1 cellular context compared by ENCODE assay signal in the genomic region with DNA sequence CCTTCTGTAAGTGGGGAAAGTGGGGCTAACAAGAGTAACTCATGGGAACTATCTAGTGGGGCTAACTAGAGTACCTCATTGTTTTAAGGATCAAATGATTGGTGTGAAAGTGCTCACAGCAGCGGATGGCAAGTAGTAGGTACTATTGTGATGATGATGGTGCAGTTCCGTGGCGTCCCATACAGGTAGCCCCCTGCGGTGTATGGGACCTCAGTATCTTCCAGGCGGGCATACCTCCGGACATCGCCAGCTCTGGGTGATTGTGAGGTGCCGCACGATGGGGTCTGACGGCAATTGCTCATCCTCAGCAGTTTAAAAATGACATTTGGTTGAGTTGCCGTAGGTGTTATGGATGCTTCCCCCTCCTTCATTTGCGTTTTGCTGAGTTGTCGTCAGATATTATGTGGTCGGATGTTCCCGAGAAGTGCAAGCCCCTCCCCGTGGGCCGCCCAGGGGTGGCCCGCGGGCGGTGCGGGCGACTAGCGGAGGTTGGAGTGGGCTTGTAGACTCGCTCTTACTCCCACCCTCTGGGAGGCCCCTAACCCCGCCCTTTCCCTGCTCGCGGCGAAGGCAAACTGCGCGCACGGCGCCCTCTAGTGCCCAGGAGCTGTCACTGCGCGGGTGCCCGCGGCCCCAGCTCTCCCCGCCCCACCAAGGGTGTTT.
A peak's percentile ranks its signal among the peaks of the same experiment; 100 is the strongest.
TF ChIP-seq lines count a peak whose summit lies in the region.

No MANE protein-coding gene starts in this region.

TF ChIP-seq in GM12878, 131 proteins besides CTCF, POLR2A, EP300 and RAD21 (continued from another document):
- TF ChIP-seq, protein P1, sequence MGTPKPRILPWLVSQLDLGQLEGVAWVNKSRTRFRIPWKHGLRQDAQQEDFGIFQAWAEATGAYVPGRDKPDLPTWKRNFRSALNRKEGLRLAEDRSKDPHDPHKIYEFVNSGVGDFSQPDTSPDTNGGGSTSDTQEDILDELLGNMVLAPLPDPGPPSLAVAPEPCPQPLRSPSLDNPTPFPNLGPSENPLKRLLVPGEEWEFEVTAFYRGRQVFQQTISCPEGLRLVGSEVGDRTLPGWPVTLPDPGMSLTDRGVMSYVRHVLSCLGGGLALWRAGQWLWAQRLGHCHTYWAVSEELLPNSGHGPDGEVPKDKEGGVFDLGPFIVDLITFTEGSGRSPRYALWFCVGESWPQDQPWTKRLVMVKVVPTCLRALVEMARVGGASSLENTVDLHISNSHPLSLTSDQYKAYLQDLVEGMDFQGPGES (IDR thresholded peaks at IDR 0.05), result no peak
- TF ChIP-seq ZNF384 (IDR thresholded peaks at IDR 0.05; ENCODE audit: borderline replicate concordance, low read depth, low read length) (no peak), FOXM1 (IDR thresholded peaks at IDR 0.05; ENCODE audit: low read depth, low read length) (no peak), CBFB (IDR thresholded peaks at IDR 0.05; ENCODE audit: low read depth) (no peak), SIX5 (IDR thresholded peaks at IDR 0.05; ENCODE audit: low read depth, low read length, severe bottlenecking) (no peak), SMC3 (IDR thresholded peaks at IDR 0.05; ENCODE audit: borderline replicate concordance, low read length) (peak; percentile 55), DPF2 (IDR thresholded peaks at IDR 0.05) (no peak), SREBF2 (IDR thresholded peaks at IDR 0.05; ENCODE audit: low read length) (no peak), MYB (IDR thresholded peaks at IDR 0.05; ENCODE audit: borderline replicate concordance, low read depth, low read length) (no peak), PAX5 (IDR thresholded peaks at IDR 0.05; ENCODE audit: borderline replicate concordance, low read depth, low read length) (no peak), IRF4 (IDR thresholded peaks at IDR 0.05; ENCODE audit: low read depth, low read length) (no peak), ATF7 (IDR thresholded peaks at IDR 0.05; ENCODE audit: low read depth) (no peak), CBX3 (IDR thresholded peaks at IDR 0.05; ENCODE audit: borderline replicate concordance, low read depth) (no peak), POU2F2 (IDR thresholded peaks at IDR 0.05; ENCODE audit: borderline replicate concordance, low read depth, low read length) (0 out of 3 replicates have a peak, but pooled peaks have one; percentile 8), YY1 (IDR thresholded peaks at IDR 0.05; ENCODE audit: low read depth, low read length) (0 out of 2 replicates have a peak, but pooled peaks have one; percentile 10), MEF2B (IDR thresholded peaks at IDR 0.05; ENCODE audit: partially characterized antibody, poor library complexity, severe bottlenecking) (no peak)
- TF ChIP-seq, protein P2, sequence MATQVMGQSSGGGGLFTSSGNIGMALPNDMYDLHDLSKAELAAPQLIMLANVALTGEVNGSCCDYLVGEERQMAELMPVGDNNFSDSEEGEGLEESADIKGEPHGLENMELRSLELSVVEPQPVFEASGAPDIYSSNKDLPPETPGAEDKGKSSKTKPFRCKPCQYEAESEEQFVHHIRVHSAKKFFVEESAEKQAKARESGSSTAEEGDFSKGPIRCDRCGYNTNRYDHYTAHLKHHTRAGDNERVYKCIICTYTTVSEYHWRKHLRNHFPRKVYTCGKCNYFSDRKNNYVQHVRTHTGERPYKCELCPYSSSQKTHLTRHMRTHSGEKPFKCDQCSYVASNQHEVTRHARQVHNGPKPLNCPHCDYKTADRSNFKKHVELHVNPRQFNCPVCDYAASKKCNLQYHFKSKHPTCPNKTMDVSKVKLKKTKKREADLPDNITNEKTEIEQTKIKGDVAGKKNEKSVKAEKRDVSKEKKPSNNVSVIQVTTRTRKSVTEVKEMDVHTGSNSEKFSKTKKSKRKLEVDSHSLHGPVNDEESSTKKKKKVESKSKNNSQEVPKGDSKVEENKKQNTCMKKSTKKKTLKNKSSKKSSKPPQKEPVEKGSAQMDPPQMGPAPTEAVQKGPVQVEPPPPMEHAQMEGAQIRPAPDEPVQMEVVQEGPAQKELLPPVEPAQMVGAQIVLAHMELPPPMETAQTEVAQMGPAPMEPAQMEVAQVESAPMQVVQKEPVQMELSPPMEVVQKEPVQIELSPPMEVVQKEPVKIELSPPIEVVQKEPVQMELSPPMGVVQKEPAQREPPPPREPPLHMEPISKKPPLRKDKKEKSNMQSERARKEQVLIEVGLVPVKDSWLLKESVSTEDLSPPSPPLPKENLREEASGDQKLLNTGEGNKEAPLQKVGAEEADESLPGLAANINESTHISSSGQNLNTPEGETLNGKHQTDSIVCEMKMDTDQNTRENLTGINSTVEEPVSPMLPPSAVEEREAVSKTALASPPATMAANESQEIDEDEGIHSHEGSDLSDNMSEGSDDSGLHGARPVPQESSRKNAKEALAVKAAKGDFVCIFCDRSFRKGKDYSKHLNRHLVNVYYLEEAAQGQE (IDR thresholded peaks at IDR 0.05; ENCODE audit: low read depth, low read length), result no peak
